In the genomic region with DNA sequence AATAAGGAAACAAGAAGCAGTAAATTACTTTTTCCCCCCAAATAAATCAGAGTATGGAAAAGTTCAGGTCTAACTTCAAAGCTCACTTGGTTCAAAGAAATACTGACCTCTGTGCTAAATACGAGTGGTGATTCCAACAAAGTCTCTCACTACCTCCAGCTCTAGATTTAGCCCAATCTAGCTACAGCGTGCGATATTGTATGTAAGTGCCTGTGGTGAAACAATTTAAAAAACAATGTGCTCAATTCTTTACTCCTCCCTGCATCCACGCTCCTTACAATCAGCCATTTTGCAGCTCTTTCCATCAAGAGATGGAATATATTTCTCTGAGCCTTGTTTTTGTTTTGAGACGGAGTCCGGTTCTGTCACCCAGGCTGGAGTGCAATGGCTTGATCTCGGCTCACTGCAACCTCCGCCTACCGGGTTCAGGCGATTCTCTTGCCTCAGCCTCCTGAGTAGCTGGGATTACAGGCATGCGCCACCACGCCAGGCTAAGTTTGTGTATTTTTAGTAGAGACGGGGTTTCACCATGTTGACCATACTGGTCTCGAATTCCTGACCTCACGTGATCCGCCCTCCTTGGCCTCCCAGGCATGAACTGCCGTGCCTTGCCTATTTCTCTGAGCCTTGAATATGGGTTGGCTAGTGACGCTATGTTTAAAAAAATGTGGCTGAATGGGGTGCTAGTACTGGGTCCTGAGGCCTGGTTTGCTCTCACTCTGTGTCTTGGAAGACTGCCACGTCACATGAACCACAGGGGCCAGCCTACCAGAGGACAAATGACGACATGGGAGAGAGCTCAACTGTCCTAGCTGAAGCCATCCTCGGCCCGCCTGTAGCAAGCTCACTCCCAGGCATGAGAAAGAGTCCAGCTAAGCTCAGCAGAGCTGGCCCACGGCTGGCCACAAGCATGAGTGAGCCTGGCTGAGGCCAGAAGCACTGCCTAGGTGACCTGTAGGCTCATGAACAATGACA, we compare ENCODE assay signal across 9 cellular contexts. TPM values are rescaled to one million over a fixed set of nuclear protein-coding genes. Genes with fewer than 3 reads are reported as not detected.
A peak's percentile ranks its signal among the peaks of the same experiment; 100 is the strongest.
DNase-seq lines count a peak whose midpoint lies in the region; ATAC-seq and TF ChIP-seq lines count a peak whose summit lies in the region.
"Had no signal": no experiment of that assay in that cellular context is flagged by ENCODE, and none has a peak within 500 bp of the region (broad histone marks: within the 10 kb centered on the region; RNA-seq: fewer than 3 reads in every experiment).

No MANE protein-coding gene starts in this region.

- intact Hi-C loops in Right ventricle myocardium superior (cut with DNase I) = no loop called here
- intact Hi-C loops in posterior cingulate gyrus (cut with DNase I) = loop anchor here (2.0 kb wide), 1 partner anchor 27 kb away; a partner anchor contains a TSS

- no peak for TF ChIP-seq CTCF in VCaP (conservative IDR thresholded peaks at IDR 0.05)

- H3K27ac ChIP-seq in VCaP = peak overlapping the region; percentile 64

- DNase-seq in Right ventricle myocardium superior (peak; percentile 67), posterior cingulate gyrus (peak; percentile 47 to 96 (median 72)), DMS153 treated with DMSO at 0.1 percent for 48 hours (lab: John Stamatoyannopoulos, UW; ENCODE audit: unreplicated experiment) (no peak), NCI-H1092 treated with DMSO at 0.1 percent for 48 hours (lab: John Stamatoyannopoulos, UW) (no peak), NCI-H1694 (lab: John Stamatoyannopoulos, UW) (no peak)
- DNase-seq: NCI-H2171 treated with DMSO at 0.1 percent for 48 hours had no signal

- ATAC-seq in GM18511 (IDR thresholded peaks at IDR 0.05; ENCODE audit: unreplicated experiment) (peak; percentile 57), Right ventricle myocardium superior (ENCODE audit: poor library complexity) (peak; percentile 92), GM19035 (IDR thresholded peaks at IDR 0.05; ENCODE audit: unreplicated experiment) (no peak)

RNA-seq across cellular contexts. Expression of a gene that starts 14.8 kb away (rescaled TPM):
- 10.8 TPM for total RNA-seq in Right ventricle myocardium superior

RNA-seq across cellular contexts. Expression of a gene that starts 27.0 kb away (rescaled TPM):
- 33.9 TPM for total RNA-seq in Right ventricle myocardium superior

Comparison
In these comparisons a context has a peak if more than half of its experiments do, and no peak if none do; other contexts are left out.
1. DNase-seq: peak in Right ventricle myocardium superior (single experiment) and posterior cingulate gyrus (10 of 10); none in DMS153 treated with DMSO at 0.1 percent for 48 hours (single experiment), NCI-H1092 treated with DMSO at 0.1 percent for 48 hours (single experiment) and NCI-H1694 (single experiment).